In the genomic region with DNA sequence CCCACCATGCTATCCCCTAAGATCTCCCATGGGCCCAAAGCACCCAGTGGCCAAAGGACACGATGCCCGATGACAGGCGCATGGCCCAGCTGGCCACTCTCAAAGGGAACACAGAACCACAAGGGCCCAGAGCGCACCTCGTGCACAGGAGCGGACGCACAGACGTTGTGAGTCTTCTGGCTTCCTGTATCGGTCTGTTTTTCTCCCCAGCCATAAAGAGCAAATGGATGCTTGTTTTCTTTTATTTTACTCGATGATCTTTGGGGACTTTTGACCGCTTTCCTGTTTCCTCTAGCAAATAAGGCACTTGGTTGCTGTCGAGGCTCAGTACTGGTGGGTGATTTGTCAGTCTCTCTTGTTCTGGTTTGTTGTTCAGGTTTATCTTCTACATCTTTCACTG, we compare ENCODE assay signal across 22 cellular contexts. TPM values are rescaled to one million over a fixed set of nuclear protein-coding genes. Genes with fewer than 3 reads are reported as not detected.
DNase-seq lines count a peak whose midpoint lies in the region; ATAC-seq and TF ChIP-seq lines count a peak whose summit lies in the region.
"Had no signal": no experiment of that assay in that cellular context is flagged by ENCODE, and none has a peak within 500 bp of the region (broad histone marks: within the 10 kb centered on the region; RNA-seq: fewer than 3 reads in every experiment).

No MANE protein-coding gene starts in this region.

- peaks cover 25% of the 10 kb centered on the region for H3K36me3 Mint-ChIP-seq in activated CD8-positive, alpha-beta T cell treated with anti-CD3 and anti-CD28 coated beads for 36 hours (ENCODE audit: low read depth)
- H3K36me3 Mint-ChIP-seq in activated CD8-positive, alpha-beta T cell treated with anti-CD3 and anti-CD28 coated beads, Interleukin-2, amount 10 ng/mL, durations not matched to agents 7 days and 5 days (ENCODE audit: low read depth): peaks cover 44% of the 10 kb centered on the region
- peaks cover 3 to 47% (median 14%) of the 10 kb centered on the region in 3 donors for H3K36me3 Mint-ChIP-seq in CD8-positive, alpha-beta memory T cell
- peaks cover 26% of the 10 kb centered on the region for H3K36me3 Mint-ChIP-seq in progenitor cell of endocrine pancreas (ENCODE audit: insufficient read depth)

- no peak overlapping the region for H3K27ac ChIP-seq in CD8-positive, alpha-beta memory T cell (ENCODE audit: low read depth, low read length)
- no peak overlapping the region for H3K27ac ChIP-seq in stomach
- H3K27ac ChIP-seq: ascending aorta, pancreas, VCaP had no signal

- no peaks in the 10 kb centered on the region for H3K27me3 ChIP-seq in CD8-positive, alpha-beta memory T cell (ENCODE audit: insufficient read depth, low read length, poor library complexity, severe bottlenecking)
- H3K27me3 ChIP-seq in stomach: no peaks in the 10 kb centered on the region
- H3K27me3 ChIP-seq: ascending aorta, heart left ventricle, pancreas had no signal

- H3K4me3 ChIP-seq in CD8-positive, alpha-beta memory T cell (ENCODE audit: low read length): no peak overlapping the region
- H3K4me3 ChIP-seq in stomach: no peak overlapping the region
- H3K4me3 ChIP-seq: ascending aorta, GM12878, HAP-1, heart left ventricle, pancreas had no signal

- peak overlapping the region; percentile 22 for H3K27ac Mint-ChIP-seq in activated CD8-positive, alpha-beta T cell treated with anti-CD3 and anti-CD28 coated beads for 36 hours
- no peak overlapping the region for H3K27ac Mint-ChIP-seq in activated CD8-positive, alpha-beta T cell treated with anti-CD3 and anti-CD28 coated beads, Interleukin-2, amount 10 ng/mL, durations not matched to agents 7 days and 5 days
- H3K27ac Mint-ChIP-seq in CD8-positive, alpha-beta memory T cell: peak overlapping the region; percentile 61 to 95 (median 92)
- H3K27ac Mint-ChIP-seq in progenitor cell of endocrine pancreas: peak overlapping the region; percentile 51
- H3K27ac Mint-ChIP-seq: endodermal cell, type B pancreatic cell had no signal

- peaks cover 4% of the 10 kb centered on the region for H3K4me1 ChIP-seq in CD8-positive, alpha-beta memory T cell (ENCODE audit: insufficient read depth, low read length)
- H3K4me1 ChIP-seq in stomach: peaks cover 0 to 10% (median 0%) of the 10 kb centered on the region in 4 donors
- H3K4me1 ChIP-seq: ascending aorta, pancreas had no signal

- TF ChIP-seq EP300 in stomach (IDR thresholded peaks at IDR 0.05): no peak

- no peaks in the 10 kb centered on the region for H3K27me3 Mint-ChIP-seq in activated CD8-positive, alpha-beta T cell treated with anti-CD3 and anti-CD28 coated beads for 36 hours
- no peaks in the 10 kb centered on the region for H3K27me3 Mint-ChIP-seq in activated CD8-positive, alpha-beta T cell treated with anti-CD3 and anti-CD28 coated beads, Interleukin-2, amount 10 ng/mL, durations not matched to agents 7 days and 5 days (ENCODE audit: low read depth)
- H3K27me3 Mint-ChIP-seq in CD8-positive, alpha-beta memory T cell: no peaks in the 10 kb centered on the region
- H3K27me3 Mint-ChIP-seq in progenitor cell of endocrine pancreas: no peaks in the 10 kb centered on the region
- H3K27me3 Mint-ChIP-seq: type B pancreatic cell had no signal

- ATAC-seq in activated CD8-positive, alpha-beta T cell treated with anti-CD3 and anti-CD28 coated beads for 36 hours: no peak
- ATAC-seq in activated CD8-positive, alpha-beta T cell treated with anti-CD3 and anti-CD28 coated beads, Interleukin-2, amount 10 ng/mL, durations not matched to agents 7 days and 5 days: no peak
- ATAC-seq: GM12878, heart left ventricle, sciatic nerve had no signal

- no peak overlapping the region for H3K4me3 Mint-ChIP-seq in activated CD8-positive, alpha-beta T cell treated with anti-CD3 and anti-CD28 coated beads for 36 hours
- no peak overlapping the region for H3K4me3 Mint-ChIP-seq in activated CD8-positive, alpha-beta T cell treated with anti-CD3 and anti-CD28 coated beads, Interleukin-2, amount 10 ng/mL, durations not matched to agents 7 days and 5 days
- peak overlapping the region; percentile 37 to 80 (median 66) for H3K4me3 Mint-ChIP-seq in CD8-positive, alpha-beta memory T cell
- no peak overlapping the region for H3K4me3 Mint-ChIP-seq in progenitor cell of endocrine pancreas (ENCODE audit: low read depth)
- H3K4me3 Mint-ChIP-seq: endodermal cell, type B pancreatic cell had no signal

- POLR2A ChIA-PET in activated CD8-positive, alpha-beta T cell treated with anti-CD3 and anti-CD28 coated beads for 36 hours (lab: Charles Lee): interaction anchor here (1.0 kb wide), 1 partner anchor 181 kb away, joined by 3 read pairs; a partner anchor contains a TSS
- POLR2A ChIA-PET in activated CD8-positive, alpha-beta T cell treated with anti-CD3 and anti-CD28 coated beads, Interleukin-2, amount 10 ng/mL, durations not matched to agents 7 days and 5 days (lab: Charles Lee): no interaction called here
- POLR2A ChIA-PET in CD8-positive, alpha-beta memory T cell (lab: Charles Lee): no interaction called here

- TF ChIP-seq CTCF in activated CD8-positive, alpha-beta T cell treated with anti-CD3 and anti-CD28 coated beads for 36 hours (IDR thresholded peaks at IDR 0.05): no peak
- no peak for TF ChIP-seq CTCF in progenitor cell of endocrine pancreas (IDR thresholded peaks at IDR 0.05; ENCODE audit: unreplicated experiment)
- TF ChIP-seq CTCF in stomach (IDR thresholded peaks at IDR 0.05): no peak

- CTCF ChIA-PET in activated CD8-positive, alpha-beta T cell treated with anti-CD3 and anti-CD28 coated beads for 36 hours (lab: Charles Lee): no interaction called here
- CTCF ChIA-PET in activated CD8-positive, alpha-beta T cell treated with anti-CD3 and anti-CD28 coated beads, Interleukin-2, amount 10 ng/mL, durations not matched to agents 7 days and 5 days (lab: Charles Lee): no interaction called here
- CTCF ChIA-PET in CD8-positive, alpha-beta memory T cell (lab: Charles Lee): no interaction called here

- intact Hi-C loops in activated CD8-positive, alpha-beta T cell treated with anti-CD3 and anti-CD28 coated beads for 36 hours (cut with micrococcal nuclease): no loop called here
- intact Hi-C loops in stomach (cut with DNase I; ENCODE audit: low total_unique reads): no loop called here

- H3K4me1 Mint-ChIP-seq in activated CD8-positive, alpha-beta T cell treated with anti-CD3 and anti-CD28 coated beads for 36 hours (ENCODE audit: low read depth): peaks cover 15% of the 10 kb centered on the region
- H3K4me1 Mint-ChIP-seq in activated CD8-positive, alpha-beta T cell treated with anti-CD3 and anti-CD28 coated beads, Interleukin-2, amount 10 ng/mL, durations not matched to agents 7 days and 5 days (ENCODE audit: low read depth): peaks cover 14% of the 10 kb centered on the region
- peaks cover 15 to 32% (median 19%) of the 10 kb centered on the region in 3 donors for H3K4me1 Mint-ChIP-seq in CD8-positive, alpha-beta memory T cell
- peaks cover 2% of the 10 kb centered on the region for H3K4me1 Mint-ChIP-seq in progenitor cell of endocrine pancreas (ENCODE audit: low read depth)
- H3K4me1 Mint-ChIP-seq: endodermal cell had no signal

- DNase-seq in activated CD8-positive, alpha-beta T cell treated with anti-CD3 and anti-CD28 coated beads for 36 hours: no peak
- DNase-seq in activated CD8-positive, alpha-beta T cell treated with anti-CD3 and anti-CD28 coated beads, Interleukin-2, amount 10 ng/mL, durations not matched to agents 7 days and 5 days: no peak
- DNase-seq in CD8-positive, alpha-beta memory T cell: no peak
- DNase-seq in central memory CD4-positive, alpha-beta T cell: peak; percentile 48
- no peak for DNase-seq in progenitor cell of endocrine pancreas (ENCODE audit: low spot score, unreplicated experiment)
- no peak for DNase-seq in NCI-H524 treated with DMSO at 0.1 percent for 48 hours (lab: John Stamatoyannopoulos, UW)
- no peak for DNase-seq in SW 1271 (lab: John Stamatoyannopoulos, UW)
- DNase-seq in stomach: no peak
- DNase-seq: activated gamma-delta T cell, C1 segment of cervical spinal cord, endodermal cell, heart left ventricle, NCI-H1105 treated with DMSO at 0.1 percent for 48 hours, NCI-H526 treated with DMSO at 0.1 percent for 48 hours, pancreas, Right ventricle myocardium superior had no signal

- H3K9me3 Mint-ChIP-seq in activated CD8-positive, alpha-beta T cell treated with anti-CD3 and anti-CD28 coated beads for 36 hours: no peaks in the 10 kb centered on the region
- H3K9me3 Mint-ChIP-seq in activated CD8-positive, alpha-beta T cell treated with anti-CD3 and anti-CD28 coated beads, Interleukin-2, amount 10 ng/mL, durations not matched to agents 7 days and 5 days (ENCODE audit: insufficient read depth): no peaks in the 10 kb centered on the region
- no peaks in the 10 kb centered on the region for H3K9me3 Mint-ChIP-seq in CD8-positive, alpha-beta memory T cell
- no peaks in the 10 kb centered on the region for H3K9me3 Mint-ChIP-seq in progenitor cell of endocrine pancreas (ENCODE audit: low read depth)
- H3K9me3 Mint-ChIP-seq: endodermal cell, type B pancreatic cell had no signal

- WGBS in stomach, 5 donors: 91 to 98% (median 92%) methylated on average over 12 of the region's 12 CpGs

- peaks cover 8% of the 10 kb centered on the region for H3K36me3 ChIP-seq in CD8-positive, alpha-beta memory T cell (ENCODE audit: insufficient read depth, low read length)
- peaks cover 9 to 57% (median 45%) of the 10 kb centered on the region in 4 donors for H3K36me3 ChIP-seq in stomach

- no peaks in the 10 kb centered on the region for H3K9me3 ChIP-seq in CD8-positive, alpha-beta memory T cell (ENCODE audit: low read length)
- H3K9me3 ChIP-seq in stomach: no peaks in the 10 kb centered on the region
- H3K9me3 ChIP-seq: ascending aorta, HAP-1, heart left ventricle, pancreas had no signal

- TF ChIP-seq POLR2A in stomach (IDR thresholded peaks at IDR 0.05): no peak

RNA-seq across cellular contexts. Expression of a gene that starts 16.2 kb away (rescaled TPM):
- 10 to 100 TPM in 1 of 2 experiments, 1 to 10 TPM in 1; 9.9 to 10.8 TPM for total RNA-seq in activated CD8-positive, alpha-beta T cell treated with anti-CD3 and anti-CD28 coated beads for 36 hours
- 10 to 100 TPM; 11.7 to 11.9 TPM for total RNA-seq in activated CD8-positive, alpha-beta T cell treated with anti-CD3 and anti-CD28 coated beads, Interleukin-2, amount 10 ng/mL, durations not matched to agents 7 days and 5 days
- 1 to 10 TPM; 4.4 to 4.9 TPM for total RNA-seq in CD8-positive, alpha-beta memory T cell
- polyA plus RNA-seq in CD8-positive, alpha-beta memory T cell: 2.1 TPM
- total RNA-seq in progenitor cell of endocrine pancreas: 10.5 and 10.9 TPM in 2 replicates
- 10 to 100 TPM in 1 of 5 donors, 1 to 10 TPM in 3, under 1 TPM in 1; 0.89 to 10.5 (median 5.2) TPM for total RNA-seq in stomach
- 1 to 10 TPM in 2 of 3 donors, under 1 TPM in 1; 0.61 to 2.0 (median 1.4) TPM for polyA plus RNA-seq in stomach

RNA-seq across cellular contexts. Expression of a gene that starts 55.7 kb away (rescaled TPM):
- 10 to 100 TPM; 27.2 to 30.6 TPM for total RNA-seq in activated CD8-positive, alpha-beta T cell treated with anti-CD3 and anti-CD28 coated beads for 36 hours
- 10 to 100 TPM; 40.4 to 41.7 TPM for total RNA-seq in activated CD8-positive, alpha-beta T cell treated with anti-CD3 and anti-CD28 coated beads, Interleukin-2, amount 10 ng/mL, durations not matched to agents 7 days and 5 days
- 10 to 100 TPM; 32.2 to 34.9 TPM for total RNA-seq in CD8-positive, alpha-beta memory T cell
- 24.4 TPM for polyA plus RNA-seq in CD8-positive, alpha-beta memory T cell
- total RNA-seq in progenitor cell of endocrine pancreas: 127 and 130 TPM in 2 replicates
- 100 to 1,000 TPM in 1 of 5 donors, 10 to 100 TPM in 4; 24.1 to 277 (median 41.4) TPM for total RNA-seq in stomach
- 10 to 100 TPM; 43.8 to 90.6 (median 58.9) TPM for polyA plus RNA-seq in stomach

Comparison
In these comparisons a context has a peak if more than half of its experiments do, and no peak if none do; other contexts are left out.
1. H3K4me3 Mint-ChIP-seq: peak in CD8-positive, alpha-beta memory T cell (7 of 7); none in activated CD8-positive, alpha-beta T cell treated with anti-CD3 and anti-CD28 coated beads for 36 hours (single experiment), activated CD8-positive, alpha-beta T cell treated with anti-CD3 and anti-CD28 coated beads, Interleukin-2, amount 10 ng/mL, durations not matched to agents 7 days and 5 days (single experiment) and progenitor cell of endocrine pancreas (single experiment).